Comparison of ENCODE assay signal across 24 cellular contexts in the genomic region with DNA sequence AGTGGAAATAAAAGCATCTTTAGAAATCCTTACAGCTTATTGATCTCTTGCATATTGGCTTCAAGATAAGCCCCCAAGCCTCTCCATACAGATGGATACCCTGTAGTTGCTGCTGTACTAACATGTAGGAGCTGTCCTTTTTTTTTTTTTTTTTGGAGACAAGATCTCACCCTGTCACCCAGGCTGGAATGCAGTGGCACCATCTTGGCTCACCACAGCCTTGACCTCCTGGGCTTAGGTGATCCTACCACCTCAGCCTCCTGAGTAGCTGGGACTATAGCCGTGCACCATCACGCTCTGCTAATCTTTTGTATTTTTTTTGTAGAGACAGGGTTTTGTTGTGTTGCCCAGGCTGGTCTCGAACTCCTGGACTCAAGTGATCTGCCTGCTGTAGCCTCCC.
"Had no signal": no experiment of that assay in that cellular context is flagged by ENCODE, and none has a peak within 500 bp of the region (broad histone marks: within the 10 kb centered on the region; RNA-seq: fewer than 3 reads in every experiment).

No MANE protein-coding gene starts in this region.

- H3K27ac Mint-ChIP-seq: nephron; stimulated activated memory B cell treated with anti-CD40 and anti-IgM and Interleukin-4, amounts not matched to agents 10 μg/mL and 1 μg/mL and 100 μg/mL, for 72 hours had no signal

- DNase-seq: hippocampal formation; left colon; left lung; lower lobe of right lung; mammary epithelial cell; mesenchymal stem cell; naive thymus-derived CD8-positive, alpha-beta T cell; occipital lobe; right lobe of liver; stimulated activated CD4-positive, alpha-beta T cell treated with anti-CD3 and anti-CD28 coated beads, Interleukin-1b, Interleukin-23, amount 100 ng/mL, for 48 hours; stimulated activated CD4-positive, alpha-beta T cell treated with anti-CD3 and anti-CD28 coated beads, Interleukin-2, amount 100 ng/mL, for 48 hours; stimulated activated CD4-positive, alpha-beta T cell treated with anti-CD3 and anti-CD28 coated beads, Interleukin-4, amount 100 ng/mL, for 4 hours; stimulated activated CD8-positive, alpha-beta memory T cell treated with anti-CD3 and anti-CD28 coated beads, Interleukin-4, amount 100 ng/mL, for 48 hours; stimulated activated naive CD4-positive, alpha-beta T cell treated with Interleukin-2 at 50 U/mL for 16 hours; stimulated activated naive CD8-positive, alpha-beta T cell treated with anti-CD3 and anti-CD28 coated beads, Interleukin-15, amount 100 ng/mL, for 72 hours; testis; thyroid gland; transverse colon; upper lobe of right lung had no signal

- H3K27me3 Mint-ChIP-seq: naive thymus-derived CD8-positive, alpha-beta T cell; stimulated activated memory B cell treated with anti-CD40 and anti-IgM and Interleukin-4, amounts not matched to agents 10 μg/mL and 1 μg/mL and 100 μg/mL, for 72 hours; stimulated activated naive CD8-positive, alpha-beta T cell treated with anti-CD3 and anti-CD28 coated beads, Interleukin-15, amount 100 ng/mL, for 72 hours had no signal

- H3K4me3 Mint-ChIP-seq: nephron; neural crest cell; stimulated activated memory B cell treated with anti-CD40 and anti-IgM and Interleukin-4, amounts not matched to agents 10 μg/mL and 1 μg/mL and 100 μg/mL, for 72 hours; stimulated activated naive CD8-positive, alpha-beta T cell treated with anti-CD3 and anti-CD28 coated beads, Interleukin-15, amount 100 ng/mL, for 72 hours had no signal

- H3K27ac ChIP-seq: lower lobe of right lung, parathyroid adenoma, right atrium auricular region, right lobe of liver, testis, thyroid gland, transverse colon, upper lobe of right lung had no signal

- H3K36me3 Mint-ChIP-seq: naive thymus-derived CD8-positive, alpha-beta T cell; stimulated activated memory B cell treated with anti-CD40 and anti-IgM and Interleukin-4, amounts not matched to agents 10 μg/mL and 1 μg/mL and 100 μg/mL, for 72 hours had no signal

- ATAC-seq: left colon; left lung; lower lobe of right lung; naive thymus-derived CD8-positive, alpha-beta T cell; right lobe of liver; stimulated activated memory B cell treated with anti-CD40 and anti-IgM and Interleukin-4, amounts not matched to agents 10 μg/mL and 1 μg/mL and 100 μg/mL, for 72 hours; stimulated activated naive CD8-positive, alpha-beta T cell treated with anti-CD3 and anti-CD28 coated beads, Interleukin-15, amount 100 ng/mL, for 72 hours; upper lobe of right lung had no signal

- H3K9me3 Mint-ChIP-seq: naive thymus-derived CD8-positive, alpha-beta T cell; nephron; neural crest cell; stimulated activated memory B cell treated with anti-CD40 and anti-IgM and Interleukin-4, amounts not matched to agents 10 μg/mL and 1 μg/mL and 100 μg/mL, for 72 hours; stimulated activated naive CD8-positive, alpha-beta T cell treated with anti-CD3 and anti-CD28 coated beads, Interleukin-15, amount 100 ng/mL, for 72 hours had no signal
